Comparison of ENCODE assay signal across 1 cellular context in the genomic region with DNA sequence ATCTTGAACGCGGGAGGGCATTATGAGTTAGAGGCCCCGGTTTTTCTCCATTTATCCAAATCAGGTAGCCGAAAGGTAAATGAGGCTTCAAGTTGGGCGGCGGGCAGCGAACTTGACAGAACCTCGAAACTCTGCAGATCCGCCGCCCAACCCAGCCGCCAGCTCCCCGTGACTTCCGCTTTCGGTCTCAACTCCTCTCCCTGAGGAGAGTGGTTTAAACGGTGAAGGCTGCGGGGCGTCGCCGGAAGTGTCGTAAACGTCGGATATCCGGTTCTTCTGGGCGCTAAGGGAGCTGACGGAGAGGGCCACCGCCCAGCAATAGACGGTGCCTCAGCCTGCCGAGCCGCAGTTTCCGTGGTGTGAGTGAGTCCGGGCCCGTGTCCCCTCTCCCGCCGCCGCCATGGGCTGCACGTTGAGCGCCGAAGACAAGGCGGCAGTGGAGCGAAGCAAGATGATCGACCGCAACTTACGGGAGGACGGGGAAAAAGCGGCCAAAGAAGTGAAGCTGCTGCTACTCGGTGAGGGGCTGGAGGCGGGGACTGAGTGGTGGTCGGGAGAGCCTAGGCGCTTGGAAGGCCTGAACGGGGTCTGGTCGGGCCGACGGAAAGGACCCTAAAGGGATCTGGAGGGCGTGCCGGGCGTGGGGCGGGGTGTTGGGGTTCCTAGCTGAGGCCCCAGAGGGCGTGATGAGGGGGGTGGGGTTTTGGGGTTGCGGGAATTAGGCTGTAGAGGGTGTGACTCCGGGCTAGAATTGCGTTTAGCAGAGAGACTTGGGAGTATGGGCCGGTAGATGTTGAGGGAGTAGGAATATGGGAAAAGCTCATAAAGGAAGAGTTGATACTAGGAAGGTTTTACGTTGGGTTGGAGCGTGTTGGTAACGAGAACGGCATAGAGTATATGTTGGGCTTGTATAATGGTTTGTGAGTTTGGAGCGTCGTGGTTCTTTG.
TF ChIP-seq lines count a peak whose summit lies in the region.

A gene (plus strand): TSS at position 295 of the 947 bp plus-strand sequence. CDS start 106 bp downstream, at position 401.

TF ChIP-seq in K562, 482 proteins besides CTCF, POLR2A, EP300 and RAD21 (continued from another document and continues in another):
- TF ChIP-seq, protein P1, sequence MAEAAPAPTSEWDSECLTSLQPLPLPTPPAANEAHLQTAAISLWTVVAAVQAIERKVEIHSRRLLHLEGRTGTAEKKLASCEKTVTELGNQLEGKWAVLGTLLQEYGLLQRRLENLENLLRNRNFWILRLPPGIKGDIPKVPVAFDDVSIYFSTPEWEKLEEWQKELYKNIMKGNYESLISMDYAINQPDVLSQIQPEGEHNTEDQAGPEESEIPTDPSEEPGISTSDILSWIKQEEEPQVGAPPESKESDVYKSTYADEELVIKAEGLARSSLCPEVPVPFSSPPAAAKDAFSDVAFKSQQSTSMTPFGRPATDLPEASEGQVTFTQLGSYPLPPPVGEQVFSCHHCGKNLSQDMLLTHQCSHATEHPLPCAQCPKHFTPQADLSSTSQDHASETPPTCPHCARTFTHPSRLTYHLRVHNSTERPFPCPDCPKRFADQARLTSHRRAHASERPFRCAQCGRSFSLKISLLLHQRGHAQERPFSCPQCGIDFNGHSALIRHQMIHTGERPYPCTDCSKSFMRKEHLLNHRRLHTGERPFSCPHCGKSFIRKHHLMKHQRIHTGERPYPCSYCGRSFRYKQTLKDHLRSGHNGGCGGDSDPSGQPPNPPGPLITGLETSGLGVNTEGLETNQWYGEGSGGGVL (CRISPR knock-in tag; IDR thresholded peaks at IDR 0.05), result no peak
- TF ChIP-seq SMAD1 (IDR thresholded peaks at IDR 0.05; ENCODE audit: low read depth, low read length, partially characterized antibody) (peak; percentile 90), GTF2F1 (IDR thresholded peaks at IDR 0.05; ENCODE audit: low read depth, low read length) (0 out of 2 replicates have a peak, but pooled peaks have one; percentile 20), CBFB (CRISPR knock-in tag; IDR thresholded peaks at IDR 0.05) (peak; percentile 61; the same call in 1 of the 2 replicates), ILF3 (IDR thresholded peaks at IDR 0.05; ENCODE audit: borderline replicate concordance) (no peak), NRF1 (conservative IDR thresholded peaks at IDR 0.05 in 1 of 2, IDR thresholded peaks at IDR 0.05 in 1 of 2) (peak in 1 of 2 experiments; percentile 36; a peak in 2 of 4 replicates), YY1 (IDR thresholded peaks at IDR 0.05; ENCODE audit: borderline replicate concordance in 1 of 3, control insufficient read depth in 1 of 3, extremely low read depth in 1 of 3, insufficient read depth in 3 of 3, insufficient read length in 1 of 3, insufficient replicate concordance in 2 of 3, low read depth in 1 of 3, low read length in 2 of 3) (peak in 2 of 3 experiments; percentile 69 to 75), SMARCA5 (IDR thresholded peaks at IDR 0.05) (peak; percentile 58; the same call in 1 of the 2 replicates), ZNF263 (CRISPR knock-in tag; IDR thresholded peaks at IDR 0.05; ENCODE audit: borderline replicate concordance) (peak; percentile 48; the same call in 1 of the 2 replicates), SNRNP70 (optimal IDR thresholded peaks at IDR 0.05; ENCODE audit: low read depth, low read length) (no peak), POLR2G (IDR thresholded peaks at IDR 0.05; ENCODE audit: low read depth, low read length) (peak; percentile 99), SMAD4 (CRISPR knock-in tag; conservative IDR thresholded peaks at IDR 0.05) (0 out of 2 replicates have a peak, but pooled peaks have one; percentile 15), BRCA1 (IDR thresholded peaks at IDR 0.05) (no peak), BRCA1 (CRISPR knock-in tag; IDR thresholded peaks at IDR 0.05) (no peak), CHD2 (IDR thresholded peaks at IDR 0.05; ENCODE audit: low read depth, low read length) (no peak), PTRF (tag; IDR thresholded peaks at IDR 0.05) (no peak), HMGN3 (IDR thresholded peaks at IDR 0.05; ENCODE audit: borderline replicate concordance, extremely low read depth, insufficient read length, low read depth, low read length) (peak; percentile 71), RNF2 (IDR thresholded peaks at IDR 0.05) (peak; percentile 57; the same call in 1 of the 2 replicates), ZNF174 (CRISPR knock-in tag; IDR thresholded peaks at IDR 0.05) (no peak), MCM7 (IDR thresholded peaks at IDR 0.05) (no peak), PML (IDR thresholded peaks at IDR 0.05; ENCODE audit: low read length) (peak; percentile 93), POLR2AphosphoS2 (IDR thresholded peaks at IDR 0.05; ENCODE audit: low read length) (peak; percentile 82; the same call in 1 of the 2 replicates), POU5F1 (IDR thresholded peaks at IDR 0.05; ENCODE audit: borderline replicate concordance, low read depth, low read length, partially characterized antibody) (no peak), XRCC5 (IDR thresholded peaks at IDR 0.05; ENCODE audit: low read depth, low read length) (peak; percentile 59; the same call in 1 of the 2 replicates), CBX2 (IDR thresholded peaks at IDR 0.05; ENCODE audit: insufficient read depth, low read length, poor library complexity, severe bottlenecking) (no peak), RCOR1 (IDR thresholded peaks at IDR 0.05; ENCODE audit: borderline replicate concordance in 1 of 2, low read depth in 2 of 2, low read length in 2 of 2) (peak in 1 of 2 experiments; percentile 14; a peak in 1 of 4 replicates), MXI1 (IDR thresholded peaks at IDR 0.05; ENCODE audit: low read depth, low read length) (peak; percentile 70), MIER1 (IDR thresholded peaks at IDR 0.05; ENCODE audit: low read depth) (no peak), TEAD1 (CRISPR knock-in tag; IDR thresholded peaks at IDR 0.05) (peak in 1 of 2 experiments; percentile 27; a peak in 1 of 4 replicates), SMARCE1 (IDR thresholded peaks at IDR 0.05) (peak; percentile 43; the same call in 1 of the 2 replicates)
- TF ChIP-seq, protein P2, sequence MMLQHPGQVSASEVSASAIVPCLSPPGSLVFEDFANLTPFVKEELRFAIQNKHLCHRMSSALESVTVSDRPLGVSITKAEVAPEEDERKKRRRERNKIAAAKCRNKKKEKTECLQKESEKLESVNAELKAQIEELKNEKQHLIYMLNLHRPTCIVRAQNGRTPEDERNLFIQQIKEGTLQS (IDR thresholded peaks at IDR 0.05), result peak; percentile 8; the same call in 1 of the 2 replicates
- TF ChIP-seq, protein P2 (CRISPR knock-in tag; conservative IDR thresholded peaks at IDR 0.05), result peak; percentile 63; the same call in 1 of the 2 replicates
- TF ChIP-seq, protein P3, sequence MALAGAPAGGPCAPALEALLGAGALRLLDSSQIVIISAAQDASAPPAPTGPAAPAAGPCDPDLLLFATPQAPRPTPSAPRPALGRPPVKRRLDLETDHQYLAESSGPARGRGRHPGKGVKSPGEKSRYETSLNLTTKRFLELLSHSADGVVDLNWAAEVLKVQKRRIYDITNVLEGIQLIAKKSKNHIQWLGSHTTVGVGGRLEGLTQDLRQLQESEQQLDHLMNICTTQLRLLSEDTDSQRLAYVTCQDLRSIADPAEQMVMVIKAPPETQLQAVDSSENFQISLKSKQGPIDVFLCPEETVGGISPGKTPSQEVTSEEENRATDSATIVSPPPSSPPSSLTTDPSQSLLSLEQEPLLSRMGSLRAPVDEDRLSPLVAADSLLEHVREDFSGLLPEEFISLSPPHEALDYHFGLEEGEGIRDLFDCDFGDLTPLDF (CRISPR knock-in tag; IDR thresholded peaks at IDR 0.05), result peak; percentile 71; the same call in 1 of the 2 replicates
- TF ChIP-seq, protein P4, sequence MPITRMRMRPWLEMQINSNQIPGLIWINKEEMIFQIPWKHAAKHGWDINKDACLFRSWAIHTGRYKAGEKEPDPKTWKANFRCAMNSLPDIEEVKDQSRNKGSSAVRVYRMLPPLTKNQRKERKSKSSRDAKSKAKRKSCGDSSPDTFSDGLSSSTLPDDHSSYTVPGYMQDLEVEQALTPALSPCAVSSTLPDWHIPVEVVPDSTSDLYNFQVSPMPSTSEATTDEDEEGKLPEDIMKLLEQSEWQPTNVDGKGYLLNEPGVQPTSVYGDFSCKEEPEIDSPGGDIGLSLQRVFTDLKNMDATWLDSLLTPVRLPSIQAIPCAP (CRISPR knock-in tag; IDR thresholded peaks at IDR 0.05; ENCODE audit: borderline replicate concordance), result peak; percentile 35; the same call in 1 of the 2 replicates
- TF ChIP-seq, protein P5, sequence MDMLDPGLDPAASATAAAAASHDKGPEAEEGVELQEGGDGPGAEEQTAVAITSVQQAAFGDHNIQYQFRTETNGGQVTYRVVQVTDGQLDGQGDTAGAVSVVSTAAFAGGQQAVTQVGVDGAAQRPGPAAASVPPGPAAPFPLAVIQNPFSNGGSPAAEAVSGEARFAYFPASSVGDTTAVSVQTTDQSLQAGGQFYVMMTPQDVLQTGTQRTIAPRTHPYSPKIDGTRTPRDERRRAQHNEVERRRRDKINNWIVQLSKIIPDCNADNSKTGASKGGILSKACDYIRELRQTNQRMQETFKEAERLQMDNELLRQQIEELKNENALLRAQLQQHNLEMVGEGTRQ (CRISPR knock-in tag; IDR thresholded peaks at IDR 0.05), result peak; percentile 74
- TF ChIP-seq, protein P6, sequence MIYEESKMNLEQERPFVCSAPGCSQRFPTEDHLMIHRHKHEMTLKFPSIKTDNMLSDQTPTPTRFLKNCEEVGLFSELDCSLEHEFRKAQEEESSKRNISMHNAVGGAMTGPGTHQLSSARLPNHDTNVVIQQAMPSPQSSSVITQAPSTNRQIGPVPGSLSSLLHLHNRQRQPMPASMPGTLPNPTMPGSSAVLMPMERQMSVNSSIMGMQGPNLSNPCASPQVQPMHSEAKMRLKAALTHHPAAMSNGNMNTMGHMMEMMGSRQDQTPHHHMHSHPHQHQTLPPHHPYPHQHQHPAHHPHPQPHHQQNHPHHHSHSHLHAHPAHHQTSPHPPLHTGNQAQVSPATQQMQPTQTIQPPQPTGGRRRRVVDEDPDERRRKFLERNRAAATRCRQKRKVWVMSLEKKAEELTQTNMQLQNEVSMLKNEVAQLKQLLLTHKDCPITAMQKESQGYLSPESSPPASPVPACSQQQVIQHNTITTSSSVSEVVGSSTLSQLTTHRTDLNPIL (CRISPR knock-in tag; IDR thresholded peaks at IDR 0.05), result peak; percentile 56; the same call in 1 of the 2 replicates
- TF ChIP-seq, protein P7, sequence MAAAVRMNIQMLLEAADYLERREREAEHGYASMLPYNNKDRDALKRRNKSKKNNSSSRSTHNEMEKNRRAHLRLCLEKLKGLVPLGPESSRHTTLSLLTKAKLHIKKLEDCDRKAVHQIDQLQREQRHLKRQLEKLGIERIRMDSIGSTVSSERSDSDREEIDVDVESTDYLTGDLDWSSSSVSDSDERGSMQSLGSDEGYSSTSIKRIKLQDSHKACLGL (CRISPR knock-in tag; IDR thresholded peaks at IDR 0.05; ENCODE audit: borderline replicate concordance, poor library complexity, severe bottlenecking), result no peak
- TF ChIP-seq, protein P8, sequence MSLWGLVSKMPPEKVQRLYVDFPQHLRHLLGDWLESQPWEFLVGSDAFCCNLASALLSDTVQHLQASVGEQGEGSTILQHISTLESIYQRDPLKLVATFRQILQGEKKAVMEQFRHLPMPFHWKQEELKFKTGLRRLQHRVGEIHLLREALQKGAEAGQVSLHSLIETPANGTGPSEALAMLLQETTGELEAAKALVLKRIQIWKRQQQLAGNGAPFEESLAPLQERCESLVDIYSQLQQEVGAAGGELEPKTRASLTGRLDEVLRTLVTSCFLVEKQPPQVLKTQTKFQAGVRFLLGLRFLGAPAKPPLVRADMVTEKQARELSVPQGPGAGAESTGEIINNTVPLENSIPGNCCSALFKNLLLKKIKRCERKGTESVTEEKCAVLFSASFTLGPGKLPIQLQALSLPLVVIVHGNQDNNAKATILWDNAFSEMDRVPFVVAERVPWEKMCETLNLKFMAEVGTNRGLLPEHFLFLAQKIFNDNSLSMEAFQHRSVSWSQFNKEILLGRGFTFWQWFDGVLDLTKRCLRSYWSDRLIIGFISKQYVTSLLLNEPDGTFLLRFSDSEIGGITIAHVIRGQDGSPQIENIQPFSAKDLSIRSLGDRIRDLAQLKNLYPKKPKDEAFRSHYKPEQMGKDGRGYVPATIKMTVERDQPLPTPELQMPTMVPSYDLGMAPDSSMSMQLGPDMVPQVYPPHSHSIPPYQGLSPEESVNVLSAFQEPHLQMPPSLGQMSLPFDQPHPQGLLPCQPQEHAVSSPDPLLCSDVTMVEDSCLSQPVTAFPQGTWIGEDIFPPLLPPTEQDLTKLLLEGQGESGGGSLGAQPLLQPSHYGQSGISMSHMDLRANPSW (CRISPR knock-in tag; IDR thresholded peaks at IDR 0.05), result peak; percentile 96; the same call in 1 of the 2 replicates
- TF ChIP-seq, protein P9, sequence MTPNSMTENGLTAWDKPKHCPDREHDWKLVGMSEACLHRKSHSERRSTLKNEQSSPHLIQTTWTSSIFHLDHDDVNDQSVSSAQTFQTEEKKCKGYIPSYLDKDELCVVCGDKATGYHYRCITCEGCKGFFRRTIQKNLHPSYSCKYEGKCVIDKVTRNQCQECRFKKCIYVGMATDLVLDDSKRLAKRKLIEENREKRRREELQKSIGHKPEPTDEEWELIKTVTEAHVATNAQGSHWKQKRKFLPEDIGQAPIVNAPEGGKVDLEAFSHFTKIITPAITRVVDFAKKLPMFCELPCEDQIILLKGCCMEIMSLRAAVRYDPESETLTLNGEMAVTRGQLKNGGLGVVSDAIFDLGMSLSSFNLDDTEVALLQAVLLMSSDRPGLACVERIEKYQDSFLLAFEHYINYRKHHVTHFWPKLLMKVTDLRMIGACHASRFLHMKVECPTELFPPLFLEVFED (CRISPR knock-in tag; conservative IDR thresholded peaks at IDR 0.05), result peak; percentile 84
- TF ChIP-seq, protein P10, sequence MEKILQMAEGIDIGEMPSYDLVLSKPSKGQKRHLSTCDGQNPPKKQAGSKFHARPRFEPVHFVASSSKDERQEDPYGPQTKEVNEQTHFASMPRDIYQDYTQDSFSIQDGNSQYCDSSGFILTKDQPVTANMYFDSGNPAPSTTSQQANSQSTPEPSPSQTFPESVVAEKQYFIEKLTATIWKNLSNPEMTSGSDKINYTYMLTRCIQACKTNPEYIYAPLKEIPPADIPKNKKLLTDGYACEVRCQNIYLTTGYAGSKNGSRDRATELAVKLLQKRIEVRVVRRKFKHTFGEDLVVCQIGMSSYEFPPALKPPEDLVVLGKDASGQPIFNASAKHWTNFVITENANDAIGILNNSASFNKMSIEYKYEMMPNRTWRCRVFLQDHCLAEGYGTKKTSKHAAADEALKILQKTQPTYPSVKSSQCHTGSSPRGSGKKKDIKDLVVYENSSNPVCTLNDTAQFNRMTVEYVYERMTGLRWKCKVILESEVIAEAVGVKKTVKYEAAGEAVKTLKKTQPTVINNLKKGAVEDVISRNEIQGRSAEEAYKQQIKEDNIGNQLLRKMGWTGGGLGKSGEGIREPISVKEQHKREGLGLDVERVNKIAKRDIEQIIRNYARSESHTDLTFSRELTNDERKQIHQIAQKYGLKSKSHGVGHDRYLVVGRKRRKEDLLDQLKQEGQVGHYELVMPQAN (IDR thresholded peaks at IDR 0.05; ENCODE audit: borderline replicate concordance), result peak; percentile 96
